Comparison of ENCODE assay signal across 1 cellular context in genomic region chr19:45780146-45780447, GRCh38.
TF ChIP-seq lines count a peak whose summit lies in the region.

No MANE protein-coding gene starts in this region.

TF ChIP-seq in H1, 55 proteins besides CTCF, POLR2A, EP300 and RAD21:
- TF ChIP-seq EZH2 (IDR thresholded peaks at IDR 0.05; ENCODE audit: low read depth, low read length, severe bottlenecking) (no peak), ATF3 (IDR thresholded peaks at IDR 0.05; ENCODE audit: insufficient read depth, low read depth, low read length) (no peak)
